In the genomic region with DNA sequence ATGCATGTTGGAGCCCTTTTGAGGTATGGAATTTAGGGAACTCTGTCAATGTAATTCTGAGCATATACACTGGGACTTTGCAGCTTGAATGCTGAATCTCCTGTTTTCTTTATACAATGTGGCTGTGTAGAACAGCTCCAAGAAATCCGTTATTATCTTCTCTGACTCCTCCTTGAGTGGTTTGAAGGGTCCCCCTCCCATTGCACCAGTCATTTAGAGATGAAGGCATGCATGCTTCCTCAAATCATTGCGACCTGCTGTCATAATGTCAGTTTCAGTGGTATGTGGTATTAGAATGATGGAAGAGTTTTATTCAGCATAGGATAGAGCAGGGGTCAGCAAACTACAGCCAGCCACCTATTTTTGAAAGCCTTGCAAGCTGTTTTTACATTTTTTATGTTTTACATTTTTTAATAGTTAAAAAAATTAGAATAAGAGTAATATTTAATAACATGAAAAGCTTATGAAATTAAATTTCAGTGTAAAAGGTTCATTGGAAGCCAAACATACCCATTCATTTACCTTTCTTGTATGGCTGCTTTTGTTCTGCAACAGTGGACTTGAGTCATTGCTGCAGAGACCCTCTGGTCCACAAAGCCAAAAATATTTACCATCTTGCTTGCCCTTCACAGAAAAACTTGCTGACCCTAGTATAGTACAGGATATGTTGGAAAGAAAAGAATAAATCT, we compare ENCODE assay signal across 9 cellular contexts. TPM values are rescaled to one million over a fixed set of nuclear protein-coding genes. Genes with fewer than 3 reads are reported as not detected.
DNase-seq lines count a peak whose midpoint lies in the region; ATAC-seq and TF ChIP-seq lines count a peak whose summit lies in the region.
"Had no signal": no experiment of that assay in that cellular context is flagged by ENCODE, and none has a peak within 500 bp of the region (broad histone marks: within the 10 kb centered on the region; RNA-seq: fewer than 3 reads in every experiment).

No MANE protein-coding gene starts in this region.

- no peaks in the 10 kb centered on the region for H3K9me3 ChIP-seq in ascending aorta

- H3K4me3 ChIP-seq in GM08714 (ENCODE audit: low read length): peak overlapping the region; percentile 56
- no peak overlapping the region for H3K4me3 ChIP-seq in ascending aorta

- DNase-seq in ascending aorta (ENCODE audit: low spot score in 2 of 2) (no peak), omental fat pad (ENCODE audit: low spot score) (no peak), COR-L47 (lab: John Stamatoyannopoulos, UW) (no peak), HCEC 1CT (no peak), DMS153 (lab: John Stamatoyannopoulos, UW) (no peak)

- TF ChIP-seq CTCF in ascending aorta (IDR thresholded peaks at IDR 0.05): no peak
- no peak for TF ChIP-seq CTCF in omental fat pad (IDR thresholded peaks at IDR 0.05)

- H3K4me1 ChIP-seq in ascending aorta: peaks cover 0 to 46% of the 10 kb centered on the region in 2 donors

- no peaks in the 10 kb centered on the region for H3K36me3 ChIP-seq in ascending aorta

- H3K27ac ChIP-seq in ascending aorta: peak overlapping the region; percentile 1 to 60

- no peaks in the 10 kb centered on the region for H3K27me3 ChIP-seq in ascending aorta

- intact Hi-C loops in ascending aorta (cut with DNase I): no loop called here

- peak; percentile 56 for ATAC-seq in GM19468 (IDR thresholded peaks at IDR 0.05; ENCODE audit: extremely low read depth, unreplicated experiment)
- peak; percentile 60 for ATAC-seq in HG03457 (IDR thresholded peaks at IDR 0.05; ENCODE audit: unreplicated experiment)
- ATAC-seq in omental fat pad (ENCODE audit: low FRiP score): no peak
- ATAC-seq: HCT116 had no signal

RNA-seq across cellular contexts. Expression of a gene that starts 8.1 kb away (rescaled TPM):
- total RNA-seq in ascending aorta (9.6 TPM), omental fat pad (10 to 100 TPM; 12.9 to 60.2 (median 15.7) TPM)
